1 cellular context compared by ENCODE assay signal in genomic region chr5:59569608-59570334, GRCh38.
TF ChIP-seq lines count a peak whose summit lies in the region.

No MANE protein-coding gene starts in this region.

TF ChIP-seq in H1, 55 proteins besides CTCF, POLR2A, EP300 and RAD21:
- no peak for TF ChIP-seq TBP (IDR thresholded peaks at IDR 0.05; ENCODE audit: low read depth, low read length)
- TF ChIP-seq KDM5A (IDR thresholded peaks at IDR 0.05; ENCODE audit: low read length) = no peak
- no peak for TF ChIP-seq SAP30 (IDR thresholded peaks at IDR 0.05; ENCODE audit: insufficient read depth, insufficient replicate concordance, low read length)
- no peak for TF ChIP-seq NRF1 (IDR thresholded peaks at IDR 0.05; ENCODE audit: low read depth, low read length)
- TF ChIP-seq ATF3 (IDR thresholded peaks at IDR 0.05; ENCODE audit: insufficient read depth, low read depth, low read length) = no peak
- no peak for TF ChIP-seq CTBP2 (IDR thresholded peaks at IDR 0.05; ENCODE audit: borderline replicate concordance, insufficient read depth, insufficient read length, low read length)
- no peak for TF ChIP-seq KDM4A (IDR thresholded peaks at IDR 0.05; ENCODE audit: low read depth, low read length, severe bottlenecking)
- TF ChIP-seq SIX5 (IDR thresholded peaks at IDR 0.05; ENCODE audit: low read depth, low read length) = no peak
